In the genomic region with DNA sequence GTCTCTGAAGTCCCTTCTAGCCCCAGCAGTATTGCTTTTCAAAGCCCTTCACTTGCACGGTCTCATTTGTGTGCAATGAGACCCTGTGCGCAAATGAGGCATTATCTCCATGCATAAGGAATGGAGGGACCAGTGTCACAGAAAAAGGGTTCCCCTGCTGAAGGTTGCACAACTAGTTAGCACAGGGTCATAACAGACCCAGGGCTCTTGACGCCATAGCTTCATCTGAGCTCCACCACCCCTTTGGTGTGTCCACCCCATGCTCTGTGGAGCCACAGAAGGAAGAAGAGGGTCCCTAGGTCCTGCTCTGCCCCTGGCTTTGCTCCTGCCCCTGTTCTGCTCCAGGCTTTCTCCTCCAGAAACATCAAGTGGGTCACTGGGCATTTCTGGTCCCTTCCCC, we compare ENCODE assay signal across 17 cellular contexts. TPM values are rescaled to one million over a fixed set of nuclear protein-coding genes. Genes with fewer than 3 reads are reported as not detected.
A peak's percentile ranks its signal among the peaks of the same experiment; 100 is the strongest.
DNase-seq lines count a peak whose midpoint lies in the region; ATAC-seq lines count a peak whose summit lies in the region.
"Had no signal": no experiment of that assay in that cellular context is flagged by ENCODE, and none has a peak within 500 bp of the region (broad histone marks: within the 10 kb centered on the region; RNA-seq: fewer than 3 reads in every experiment).

No MANE protein-coding gene starts in this region.

- H3K79me1 ChIP-seq in neuronal stem cell (ENCODE audit: low read depth, low read length) = no peaks in the 10 kb centered on the region

- no peak overlapping the region for H3K9ac ChIP-seq in neuronal stem cell (ENCODE audit: low read depth, low read length, poor library complexity)

- H2BK5ac ChIP-seq in neuronal stem cell (ENCODE audit: low read length) = no peak overlapping the region

- H3K4me3 ChIP-seq in CD8-positive, alpha-beta memory T cell (ENCODE audit: low read length) = no peak overlapping the region
- no peak overlapping the region for H3K4me3 ChIP-seq in neuronal stem cell (ENCODE audit: low read length in 2 of 2)
- H3K4me3 ChIP-seq: heart left ventricle, ovary, spleen had no signal

- H3K14ac ChIP-seq in neuronal stem cell (ENCODE audit: low read length) = no peak overlapping the region

- no peak overlapping the region for H2BK120ac ChIP-seq in neuronal stem cell (ENCODE audit: low read depth, low read length)

- peak overlapping the region; percentile 0 for H3K18ac ChIP-seq in neuronal stem cell (ENCODE audit: low read length)

- no peak overlapping the region for H3K23ac ChIP-seq in neuronal stem cell (ENCODE audit: low read depth, low read length, poor library complexity)

- WGBS in neuronal stem cell (ENCODE audit: extremely low coverage in 2 of 2, insufficient read length in 2 of 2, insufficient replicate concordance in 1 of 2), 2 donors = no CpG with 5 or more reads among the region's 3 CpGs

- H2BK12ac ChIP-seq in neuronal stem cell (ENCODE audit: low read length) = no peak overlapping the region

- H3K36me3 ChIP-seq in CD8-positive, alpha-beta memory T cell (ENCODE audit: insufficient read depth, low read length) = peaks cover 20% of the 10 kb centered on the region
- H3K36me3 ChIP-seq in neuronal stem cell (replicated peaks in 1 of 2; ENCODE audit: control insufficient read depth in 2 of 2, insufficient read depth in 2 of 2, low read length in 2 of 2) = peaks cover 8 to 37% of the 10 kb centered on the region in 2 donors
- H3K36me3 ChIP-seq: ovary had no signal

- no peak overlapping the region for H3K4me2 ChIP-seq in neuronal stem cell (ENCODE audit: insufficient read depth, low read length, poor library complexity, severe bottlenecking)

- H2AK5ac ChIP-seq in neuronal stem cell (ENCODE audit: low read depth, low read length) = no peak overlapping the region

- no peak overlapping the region for H3K4me3 Mint-ChIP-seq in activated CD4-positive, alpha-beta T cell treated with anti-CD3 and anti-CD28 coated beads for 36 hours
- H3K4me3 Mint-ChIP-seq in CD8-positive, alpha-beta memory T cell = peak overlapping the region in 1 of 7 donors; percentile 26
- no peak overlapping the region for H3K4me3 Mint-ChIP-seq in activated naive CD8-positive, alpha-beta T cell
- H3K4me3 Mint-ChIP-seq: mesothelial cell of epicardium had no signal

- no peak overlapping the region for H2AFZ ChIP-seq in neuronal stem cell (ENCODE audit: low read length)

- peak overlapping the region; percentile 77 for H3K27ac Mint-ChIP-seq in activated CD4-positive, alpha-beta T cell treated with anti-CD3 and anti-CD28 coated beads for 36 hours
- peak overlapping the region; percentile 54 to 89 (median 82) for H3K27ac Mint-ChIP-seq in CD8-positive, alpha-beta memory T cell
- H3K27ac Mint-ChIP-seq in activated naive CD8-positive, alpha-beta T cell = peak overlapping the region; percentile 16
- H3K27ac Mint-ChIP-seq: mesothelial cell of epicardium had no signal

- H3K27me3 Mint-ChIP-seq in activated CD4-positive, alpha-beta T cell treated with anti-CD3 and anti-CD28 coated beads for 36 hours = no peaks in the 10 kb centered on the region
- no peaks in the 10 kb centered on the region for H3K27me3 Mint-ChIP-seq in CD8-positive, alpha-beta memory T cell
- H3K27me3 Mint-ChIP-seq in activated naive CD8-positive, alpha-beta T cell = no peaks in the 10 kb centered on the region

- peaks cover 15% of the 10 kb centered on the region for H3K4me1 ChIP-seq in CD8-positive, alpha-beta memory T cell (ENCODE audit: insufficient read depth, low read length)
- H3K4me1 ChIP-seq in neuronal stem cell (ENCODE audit: control insufficient read depth in 2 of 2, insufficient read depth in 1 of 2, low read depth in 1 of 2, low read length in 2 of 2) = peaks cover 0 to 14% of the 10 kb centered on the region in 2 donors

- no peaks in the 10 kb centered on the region for H3K9me3 Mint-ChIP-seq in activated CD4-positive, alpha-beta T cell treated with anti-CD3 and anti-CD28 coated beads for 36 hours (ENCODE audit: low read depth)
- H3K9me3 Mint-ChIP-seq in CD8-positive, alpha-beta memory T cell = no peaks in the 10 kb centered on the region
- H3K9me3 Mint-ChIP-seq in activated naive CD8-positive, alpha-beta T cell (ENCODE audit: low read depth) = no peaks in the 10 kb centered on the region
- H3K9me3 Mint-ChIP-seq: mesothelial cell of epicardium had no signal

- POLR2A ChIA-PET in activated CD4-positive, alpha-beta T cell treated with anti-CD3 and anti-CD28 coated beads for 36 hours (lab: Charles Lee) = no interaction called here
- POLR2A ChIA-PET in CD8-positive, alpha-beta memory T cell (lab: Charles Lee) = interaction anchor here (1.4 kb wide), 1 partner anchor 57 kb away, joined by 3 read pairs; a partner anchor contains a TSS

- no peak overlapping the region for H4K8ac ChIP-seq in neuronal stem cell (ENCODE audit: low read depth, low read length)

- H2BK15ac ChIP-seq in neuronal stem cell (ENCODE audit: low read length) = no peak overlapping the region

- ATAC-seq in activated CD4-positive, alpha-beta T cell treated with anti-CD3 and anti-CD28 coated beads for 36 hours = no peak
- no peak for ATAC-seq in GM21825 (IDR thresholded peaks at IDR 0.05; ENCODE audit: unreplicated experiment)

- H3K27ac ChIP-seq in CD8-positive, alpha-beta memory T cell (ENCODE audit: low read depth, low read length) = no peak overlapping the region
- H3K27ac ChIP-seq in neuronal stem cell (replicated peaks; ENCODE audit: low read length) = peak overlapping the region; percentile 9
- H3K27ac ChIP-seq: ovary had no signal

- H3K36me3 Mint-ChIP-seq in activated CD4-positive, alpha-beta T cell treated with anti-CD3 and anti-CD28 coated beads for 36 hours (ENCODE audit: low read depth) = peaks cover 52% of the 10 kb centered on the region
- peaks cover 0 to 64% (median 10%) of the 10 kb centered on the region in 3 donors for H3K36me3 Mint-ChIP-seq in CD8-positive, alpha-beta memory T cell
- peaks cover 9% of the 10 kb centered on the region for H3K36me3 Mint-ChIP-seq in activated naive CD8-positive, alpha-beta T cell

- no peak overlapping the region for H4K91ac ChIP-seq in neuronal stem cell (ENCODE audit: low read depth, low read length, poor library complexity)

- intact Hi-C loops in activated CD4-positive, alpha-beta T cell treated with anti-CD3 and anti-CD28 coated beads for 36 hours (cut with DNase I, micrococcal nuclease) = no loop called here

- H3K9me3 ChIP-seq in CD8-positive, alpha-beta memory T cell (ENCODE audit: low read length) = no peaks in the 10 kb centered on the region
- H3K9me3 ChIP-seq in neuronal stem cell (replicated peaks in 1 of 2; ENCODE audit: control insufficient read depth in 2 of 2, insufficient read depth in 1 of 2, low read depth in 1 of 2, low read length in 2 of 2) = no peaks in the 10 kb centered on the region
- H3K9me3 ChIP-seq: heart left ventricle, ovary, spleen had no signal

- no peaks in the 10 kb centered on the region for H3K27me3 ChIP-seq in CD8-positive, alpha-beta memory T cell (ENCODE audit: insufficient read depth, low read length, poor library complexity, severe bottlenecking)
- H3K27me3 ChIP-seq in neuronal stem cell (ENCODE audit: control insufficient read depth in 3 of 3, insufficient read depth in 3 of 3, low read depth in 1 of 3, low read length in 3 of 3) = no peaks in the 10 kb centered on the region
- H3K27me3 ChIP-seq: heart left ventricle, ovary, spleen had no signal

- H3K4me1 Mint-ChIP-seq in activated CD4-positive, alpha-beta T cell treated with anti-CD3 and anti-CD28 coated beads for 36 hours = peaks cover 31% of the 10 kb centered on the region
- peaks cover 44 to 65% (median 53%) of the 10 kb centered on the region in 3 donors for H3K4me1 Mint-ChIP-seq in CD8-positive, alpha-beta memory T cell
- H3K4me1 Mint-ChIP-seq in activated naive CD8-positive, alpha-beta T cell (ENCODE audit: low read depth) = peaks cover 27% of the 10 kb centered on the region

- DNase-seq in activated CD4-positive, alpha-beta T cell treated with anti-CD3 and anti-CD28 coated beads for 36 hours = no peak
- DNase-seq in activated CD4-positive, alpha-beta T cell treated with anti-CD3 and anti-CD28 coated beads, Interleukin-2, amount 50 U/mL, for 1 hour = no peak
- no peak for DNase-seq in CD8-positive, alpha-beta memory T cell
- DNase-seq in neuronal stem cell (ENCODE audit: low spot score) (no peak), D341Med (ENCODE audit: low spot score) (no peak)
- no peak for DNase-seq in NK-92 treated with Interleukin-12 subunit alpha and Interleukin-12 subunit beta, amount 100 ng/mL, for 24 hours (lab: John Stamatoyannopoulos, UW)
- DNase-seq: activated CD4-positive, alpha-beta T cell treated with anti-CD3 and anti-CD28 coated beads for 4 hours; DND-41; HCEC 1CT; kidney; NCI-H1105 treated with DMSO at 0.1 percent for 48 hours; ovary; spleen had no signal

- CTCF ChIA-PET in activated CD4-positive, alpha-beta T cell treated with anti-CD3 and anti-CD28 coated beads for 36 hours (lab: Charles Lee) = no interaction called here
- CTCF ChIA-PET in CD8-positive, alpha-beta memory T cell (lab: Charles Lee) = no interaction called here

- no peak overlapping the region for H3K4ac ChIP-seq in neuronal stem cell (ENCODE audit: low read length)

RNA-seq across cellular contexts. Expression of a gene that starts 12.6 kb away (rescaled TPM):
- total RNA-seq in activated CD4-positive, alpha-beta T cell treated with anti-CD3 and anti-CD28 coated beads for 36 hours = 100 to 1,000 TPM; 189 to 211 TPM
- total RNA-seq in CD8-positive, alpha-beta memory T cell = 100 to 1,000 TPM; 163 to 170 TPM
- 62.1 TPM for polyA plus RNA-seq in CD8-positive, alpha-beta memory T cell
- 4.3 TPM for polyA plus RNA-seq in neuronal stem cell (2013, experiment 1 of 2)
- 3.5 TPM for polyA plus RNA-seq in neuronal stem cell (2013, experiment 2 of 2)

RNA-seq across cellular contexts. Expression of a gene that starts 36.7 kb away (rescaled TPM):
- 100 to 1,000 TPM in 1 of 2 experiments, 10 to 100 TPM in 1; 80.4 to 110 TPM for total RNA-seq in activated CD4-positive, alpha-beta T cell treated with anti-CD3 and anti-CD28 coated beads for 36 hours
- 100 to 1,000 TPM; 106 to 111 TPM for total RNA-seq in CD8-positive, alpha-beta memory T cell
- 45.9 TPM for polyA plus RNA-seq in CD8-positive, alpha-beta memory T cell
- 136 TPM for polyA plus RNA-seq in neuronal stem cell (2013, experiment 1 of 2)
- 127 TPM for polyA plus RNA-seq in neuronal stem cell (2013, experiment 2 of 2)

RNA-seq across cellular contexts. Expression of a gene that starts 52.6 kb away (rescaled TPM):
- 100 to 1,000 TPM; 312 to 358 TPM for total RNA-seq in activated CD4-positive, alpha-beta T cell treated with anti-CD3 and anti-CD28 coated beads for 36 hours
- total RNA-seq in CD8-positive, alpha-beta memory T cell = 100 to 1,000 TPM; 297 to 299 TPM
- 46.0 TPM for polyA plus RNA-seq in CD8-positive, alpha-beta memory T cell
- polyA plus RNA-seq in neuronal stem cell (2013, experiment 1 of 2) = 450 TPM
- 442 TPM for polyA plus RNA-seq in neuronal stem cell (2013, experiment 2 of 2)

RNA-seq across cellular contexts. Expression of a gene that starts 54.9 kb away (rescaled TPM):
- total RNA-seq in activated CD4-positive, alpha-beta T cell treated with anti-CD3 and anti-CD28 coated beads for 36 hours = under 1 TPM; 0.14 to 0.18 TPM
- under 1 TPM in 1 of 2 experiments, not detected in 1; 0.07 TPM for total RNA-seq in CD8-positive, alpha-beta memory T cell
- polyA plus RNA-seq in CD8-positive, alpha-beta memory T cell = not detected
- polyA plus RNA-seq in neuronal stem cell (2013, experiment 1 of 2) = 0.01 TPM
- polyA plus RNA-seq in neuronal stem cell (2013, experiment 2 of 2) = 0.01 TPM

RNA-seq across cellular contexts. Expression of a gene that starts 56.6 kb away (rescaled TPM):
- total RNA-seq in activated CD4-positive, alpha-beta T cell treated with anti-CD3 and anti-CD28 coated beads for 36 hours = 1 to 10 TPM; 4.4 to 6.1 TPM
- total RNA-seq in CD8-positive, alpha-beta memory T cell = 1 to 10 TPM; 2.9 to 3.0 TPM
- polyA plus RNA-seq in CD8-positive, alpha-beta memory T cell = not detected
- polyA plus RNA-seq in neuronal stem cell (2013, experiment 1 of 2) = 0.07 TPM
- polyA plus RNA-seq in neuronal stem cell (2013, experiment 2 of 2) = 0.11 TPM

Comparison
In these comparisons a context has a peak if more than half of its experiments do, and no peak if none do; other contexts are left out.
1. H3K27ac Mint-ChIP-seq: peak in every context shown above with its lines; median percentile 82 in CD8-positive, alpha-beta memory T cell; 77 in activated CD4-positive, alpha-beta T cell treated with anti-CD3 and anti-CD28 coated beads for 36 hours; 16 in activated naive CD8-positive, alpha-beta T cell.